4 cellular contexts compared by ENCODE assay signal in the genomic region with DNA sequence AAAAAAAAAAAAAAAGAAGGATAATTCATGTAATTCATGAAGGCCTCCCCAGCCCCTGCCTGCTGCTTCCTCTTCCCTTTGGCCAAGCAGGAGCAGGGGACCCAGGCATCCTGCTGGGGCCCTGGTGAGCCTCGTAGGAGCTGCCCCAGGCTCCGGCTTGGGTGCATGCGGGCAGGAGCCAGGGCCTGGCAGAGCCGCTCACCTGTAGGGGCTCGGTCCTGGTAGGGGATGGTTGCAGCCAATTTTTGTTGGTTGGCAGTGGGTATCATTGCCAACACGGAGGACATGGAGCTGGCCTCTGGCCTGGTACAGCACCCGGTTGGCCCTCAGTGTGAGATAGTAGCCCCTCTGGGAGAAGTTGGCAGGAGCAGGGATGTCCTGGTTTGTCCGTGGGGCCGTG. TPM values are rescaled to one million over a fixed set of nuclear protein-coding genes. Genes with fewer than 3 reads are reported as not detected.
"Had no signal": no experiment of that assay in that cellular context is flagged by ENCODE, and none has a peak within 500 bp of the region (broad histone marks: within the 10 kb centered on the region; RNA-seq: fewer than 3 reads in every experiment).

No MANE protein-coding gene starts in this region.

RNA-seq across cellular contexts. Expression of a gene that starts 10.2 kb away (rescaled TPM):
- total RNA-seq: LHCN-M2, M059J, MCF 10A, NCI-H460 had no signal
